Comparison of ENCODE assay signal across 8 cellular contexts in genomic region chr9:35618325-35618727, GRCh38. TPM values are rescaled to one million over a fixed set of nuclear protein-coding genes. Genes with fewer than 3 reads are reported as not detected.
DNase-seq lines count a peak whose midpoint lies in the region; ATAC-seq and TF ChIP-seq lines count a peak whose summit lies in the region.

Gene CD72, minus strand, starts transcription at chr9:35618413. Its CDS starts 110 bp downstream, at chr9:35618303.

- H3K36me3 ChIP-seq in left lung (no peaks in the 10 kb centered on the region), uterus (no peaks in the 10 kb centered on the region)

- H3K4me1 ChIP-seq in left lung (peaks cover 6 to 34% of the 10 kb centered on the region in 2 donors), uterus (no peaks in the 10 kb centered on the region)

- intact Hi-C loops in left lung (cut with DNase I): no loop called here
- intact Hi-C loops in uterus (cut with DNase I; ENCODE audit: low total_unique reads): no loop called here

- peaks cover 49% of the 10 kb centered on the region for H3K4me1 Mint-ChIP-seq in activated naive CD4-positive, alpha-beta T cell treated with anti-CD3 and anti-CD28 coated beads, Interleukin-2, amount 10 ng/mL, durations not matched to agents 7 days and 5 days
- H3K4me1 Mint-ChIP-seq in activated naive CD8-positive, alpha-beta T cell treated with anti-CD3 and anti-CD28 coated beads, Interleukin-2, amount 50 U/mL, for 24 hours: peaks cover 66% of the 10 kb centered on the region

- peak within 1 kb of the TSS; percentile 19 to 39 for H3K4me3 ChIP-seq in left lung
- H3K4me3 ChIP-seq in uterus: peak within 1 kb of the TSS; percentile 27 to 34

- no peaks in the 10 kb centered on the region for H3K36me3 Mint-ChIP-seq in activated naive CD4-positive, alpha-beta T cell treated with anti-CD3 and anti-CD28 coated beads, Interleukin-2, amount 10 ng/mL, durations not matched to agents 7 days and 5 days
- H3K36me3 Mint-ChIP-seq in activated naive CD8-positive, alpha-beta T cell treated with anti-CD3 and anti-CD28 coated beads, Interleukin-2, amount 50 U/mL, for 24 hours (ENCODE audit: low read depth): peaks cover 2% of the 10 kb centered on the region

- H3K27ac ChIP-seq in left lung (peak within 1 kb of the TSS in 1 of 2 donors; percentile 28), uterus (no peak within 1 kb of the TSS)

- ATAC-seq in activated naive CD8-positive, alpha-beta T cell treated with anti-CD3 and anti-CD28 coated beads, Interleukin-2, amount 50 U/mL, for 24 hours: no peak
- peak; percentile 38 for ATAC-seq in left lung
- no peak for ATAC-seq in HG03460 (IDR thresholded peaks at IDR 0.05; ENCODE audit: unreplicated experiment)

- peaks cover 25% of the 10 kb centered on the region for H3K27me3 Mint-ChIP-seq in activated naive CD4-positive, alpha-beta T cell treated with anti-CD3 and anti-CD28 coated beads, Interleukin-2, amount 10 ng/mL, durations not matched to agents 7 days and 5 days
- no peaks in the 10 kb centered on the region for H3K27me3 Mint-ChIP-seq in activated naive CD8-positive, alpha-beta T cell treated with anti-CD3 and anti-CD28 coated beads, Interleukin-2, amount 50 U/mL, for 24 hours

- H3K9me3 ChIP-seq in left lung: no peaks in the 10 kb centered on the region
- H3K9me3 ChIP-seq in uterus: no peaks in the 10 kb centered on the region

- no peak for DNase-seq in activated naive CD4-positive, alpha-beta T cell treated with anti-CD3 and anti-CD28 coated beads, Interleukin-2, amount 10 ng/mL, durations not matched to agents 7 days and 5 days
- no peak for DNase-seq in activated naive CD4-positive, alpha-beta T cell treated with anti-CD3 and anti-CD28 coated beads, Interleukin-2, amount 50 U/mL, for 16 hours
- no peak for DNase-seq in activated naive CD8-positive, alpha-beta T cell treated with anti-CD3 and anti-CD28 coated beads, Interleukin-2, amount 50 U/mL, for 24 hours
- DNase-seq in left lung: no peak
- no peak for DNase-seq in uterus
- DNase-seq in DMS53 (lab: John Stamatoyannopoulos, UW): no peak
- DNase-seq in T1000 (lab: John Stamatoyannopoulos, UW): no peak

- H3K9me3 Mint-ChIP-seq in activated naive CD4-positive, alpha-beta T cell treated with anti-CD3 and anti-CD28 coated beads, Interleukin-2, amount 10 ng/mL, durations not matched to agents 7 days and 5 days: no peaks in the 10 kb centered on the region
- no peaks in the 10 kb centered on the region for H3K9me3 Mint-ChIP-seq in activated naive CD8-positive, alpha-beta T cell treated with anti-CD3 and anti-CD28 coated beads, Interleukin-2, amount 50 U/mL, for 24 hours

- TF ChIP-seq CTCF in left lung (IDR thresholded peaks at IDR 0.05): no peak
- TF ChIP-seq CTCF in uterus (IDR thresholded peaks at IDR 0.05): no peak

- TF ChIP-seq POLR2A in uterus (IDR thresholded peaks at IDR 0.05): no peak

- H3K27ac Mint-ChIP-seq in activated naive CD4-positive, alpha-beta T cell treated with anti-CD3 and anti-CD28 coated beads, Interleukin-2, amount 10 ng/mL, durations not matched to agents 7 days and 5 days: peak within 1 kb of the TSS; percentile 79
- peak within 1 kb of the TSS; percentile 97 for H3K27ac Mint-ChIP-seq in activated naive CD8-positive, alpha-beta T cell treated with anti-CD3 and anti-CD28 coated beads, Interleukin-2, amount 50 U/mL, for 24 hours

- H3K27me3 ChIP-seq in left lung (peaks cover 0 to 8% of the 10 kb centered on the region in 2 donors), uterus (no peaks in the 10 kb centered on the region)

- CTCF ChIA-PET in activated naive CD4-positive, alpha-beta T cell treated with anti-CD3 and anti-CD28 coated beads, Interleukin-2, amount 10 ng/mL, durations not matched to agents 7 days and 5 days (lab: Charles Lee): interaction anchor here (0.7 to 7.0 kb wide), 5 partner anchors 29 to 110 kb away, joined by 3 to 81 read pairs (median 11); partner anchors contain the start of genes CCDC107, RMRP and SIT1

- H3K4me3 Mint-ChIP-seq in activated naive CD4-positive, alpha-beta T cell treated with anti-CD3 and anti-CD28 coated beads, Interleukin-2, amount 10 ng/mL, durations not matched to agents 7 days and 5 days: peak within 1 kb of the TSS; percentile 80
- H3K4me3 Mint-ChIP-seq in activated naive CD8-positive, alpha-beta T cell treated with anti-CD3 and anti-CD28 coated beads, Interleukin-2, amount 50 U/mL, for 24 hours: peak within 1 kb of the TSS; percentile 82

RNA-seq across cellular contexts. Expression of gene CD72, which starts in this region (rescaled TPM):
- total RNA-seq in left lung (1 to 10 TPM; 3.4 to 4.0 TPM), uterus (1 to 10 TPM in 2 of 4 donors, not detected in 2; 2.8 to 3.0 TPM)
